In the genomic region with DNA sequence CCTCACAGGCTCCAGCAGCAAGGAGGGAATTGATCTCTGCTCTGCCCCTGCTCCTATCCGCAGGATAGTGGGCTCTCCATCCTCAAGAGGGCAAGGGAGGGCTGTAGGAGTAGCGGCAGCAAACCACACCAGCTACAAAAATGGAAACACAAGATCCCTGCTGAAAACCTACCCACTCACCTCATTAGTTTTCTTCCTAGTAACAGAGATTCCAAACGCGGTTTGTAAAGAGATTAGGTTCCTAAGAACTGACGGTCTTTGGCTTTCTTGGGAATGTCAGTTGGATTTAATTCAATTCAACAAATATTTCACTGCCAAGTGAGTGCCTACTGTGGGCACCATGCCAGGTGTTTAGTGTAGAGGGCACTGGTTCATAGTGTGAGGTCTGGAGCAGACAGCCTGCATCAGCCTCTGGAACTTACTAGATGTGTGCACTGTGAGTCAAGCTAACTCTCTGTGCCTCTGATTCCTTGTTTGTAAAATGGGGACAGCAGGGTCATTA, we compare ENCODE assay signal across 1 cellular context.
TF ChIP-seq lines count a peak whose summit lies in the region.

No MANE protein-coding gene starts in this region.

TF ChIP-seq in WTC11, 78 proteins besides CTCF, POLR2A, EP300 and RAD21 (continued from another document):
- TF ChIP-seq, protein P1, sequence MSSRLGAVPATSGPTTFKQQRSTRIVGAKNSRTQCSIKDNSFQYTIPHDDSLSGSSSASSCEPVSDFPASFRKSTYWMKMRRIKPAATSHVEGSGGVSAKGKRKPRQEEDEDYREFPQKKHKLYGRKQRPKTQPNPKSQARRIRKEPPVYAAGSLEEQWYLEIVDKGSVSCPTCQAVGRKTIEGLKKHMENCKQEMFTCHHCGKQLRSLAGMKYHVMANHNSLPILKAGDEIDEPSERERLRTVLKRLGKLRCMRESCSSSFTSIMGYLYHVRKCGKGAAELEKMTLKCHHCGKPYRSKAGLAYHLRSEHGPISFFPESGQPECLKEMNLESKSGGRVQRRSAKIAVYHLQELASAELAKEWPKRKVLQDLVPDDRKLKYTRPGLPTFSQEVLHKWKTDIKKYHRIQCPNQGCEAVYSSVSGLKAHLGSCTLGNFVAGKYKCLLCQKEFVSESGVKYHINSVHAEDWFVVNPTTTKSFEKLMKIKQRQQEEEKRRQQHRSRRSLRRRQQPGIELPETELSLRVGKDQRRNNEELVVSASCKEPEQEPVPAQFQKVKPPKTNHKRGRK (CRISPR knock-in tag; IDR thresholded peaks at IDR 0.05; ENCODE audit: borderline replicate concordance): no peak
- TF ChIP-seq GABPB1 (CRISPR knock-in tag; IDR thresholded peaks at IDR 0.05) (no peak), TP53 (CRISPR knock-in tag; IDR thresholded peaks at IDR 0.05) (no peak), SP1 (CRISPR knock-in tag; conservative IDR thresholded peaks at IDR 0.05) (no peak), ZNF671 (CRISPR knock-in tag; IDR thresholded peaks at IDR 0.05) (no peak), ELF4 (CRISPR knock-in tag; IDR thresholded peaks at IDR 0.05; ENCODE audit: low read depth) (no peak), FOXP1 (CRISPR knock-in tag; IDR thresholded peaks at IDR 0.05; ENCODE audit: borderline replicate concordance) (no peak), ATF1 (CRISPR knock-in tag; IDR thresholded peaks at IDR 0.05) (no peak), CREM (CRISPR knock-in tag; IDR thresholded peaks at IDR 0.05) (no peak)
- TF ChIP-seq, protein P2, sequence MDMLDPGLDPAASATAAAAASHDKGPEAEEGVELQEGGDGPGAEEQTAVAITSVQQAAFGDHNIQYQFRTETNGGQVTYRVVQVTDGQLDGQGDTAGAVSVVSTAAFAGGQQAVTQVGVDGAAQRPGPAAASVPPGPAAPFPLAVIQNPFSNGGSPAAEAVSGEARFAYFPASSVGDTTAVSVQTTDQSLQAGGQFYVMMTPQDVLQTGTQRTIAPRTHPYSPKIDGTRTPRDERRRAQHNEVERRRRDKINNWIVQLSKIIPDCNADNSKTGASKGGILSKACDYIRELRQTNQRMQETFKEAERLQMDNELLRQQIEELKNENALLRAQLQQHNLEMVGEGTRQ (CRISPR knock-in tag; IDR thresholded peaks at IDR 0.05): no peak
